8 cellular contexts compared by ENCODE assay signal in the genomic region with DNA sequence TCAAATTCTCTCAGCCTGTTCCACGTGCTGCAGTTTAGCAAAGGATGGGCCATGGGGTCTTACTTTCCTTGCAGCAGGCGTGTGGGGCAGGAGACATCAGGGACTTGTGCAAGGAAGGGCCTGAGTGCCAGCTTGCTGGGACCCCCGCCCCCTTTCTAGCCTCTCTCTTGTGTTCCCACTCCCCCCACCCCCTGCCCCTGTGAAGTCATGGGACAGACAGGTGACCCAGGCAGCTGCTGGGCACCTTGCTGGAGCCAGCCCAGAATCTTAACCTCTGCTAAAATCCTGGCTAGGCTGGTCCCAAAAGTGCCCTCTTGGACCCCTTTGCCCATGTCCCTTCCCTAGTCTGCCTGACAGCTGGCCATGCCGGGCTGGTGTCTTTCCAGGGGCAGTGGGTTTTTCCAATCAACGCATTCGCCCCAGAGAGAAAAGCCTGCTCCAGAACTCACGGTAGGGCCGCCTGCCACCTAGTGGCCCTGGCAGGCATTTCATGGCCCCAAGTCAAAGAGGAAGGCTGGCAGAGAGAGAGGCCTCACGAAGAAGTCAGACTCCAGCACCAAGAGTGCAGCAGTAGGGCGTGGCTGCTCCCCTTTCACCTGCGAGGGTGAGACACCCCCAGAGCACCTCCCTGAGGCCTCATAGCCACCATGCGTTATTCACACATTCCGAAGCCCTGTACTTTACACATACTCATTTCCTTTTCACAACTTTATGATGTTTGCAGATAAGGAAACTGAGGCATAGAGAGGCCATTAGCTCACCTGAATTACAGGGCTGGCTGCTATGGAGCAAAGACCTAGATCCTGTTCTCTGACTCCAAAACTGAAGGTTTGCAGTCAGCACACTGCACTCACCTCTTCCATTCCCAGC.
A peak's percentile ranks its signal among the peaks of the same experiment; 100 is the strongest.
DNase-seq lines count a peak whose midpoint lies in the region; ATAC-seq, FAIRE-seq and TF ChIP-seq lines count a peak whose summit lies in the region.

No MANE protein-coding gene starts in this region.

- peak; percentile 97 for TF ChIP-seq CTCF in activated CD8-positive, alpha-beta T cell treated with anti-CD3 and anti-CD28 coated beads for 36 hours (IDR thresholded peaks at IDR 0.05)

- no peak overlapping the region for H3K4me3 Mint-ChIP-seq in activated CD8-positive, alpha-beta T cell treated with anti-CD3 and anti-CD28 coated beads for 36 hours

- peak overlapping the region; percentile 80 for H3K27ac Mint-ChIP-seq in activated CD8-positive, alpha-beta T cell treated with anti-CD3 and anti-CD28 coated beads for 36 hours

- intact Hi-C loops in activated CD8-positive, alpha-beta T cell treated with anti-CD3 and anti-CD28 coated beads for 36 hours (cut with micrococcal nuclease), result no loop called here

- no peaks in the 10 kb centered on the region for H3K27me3 Mint-ChIP-seq in activated CD8-positive, alpha-beta T cell treated with anti-CD3 and anti-CD28 coated beads for 36 hours

- CTCF ChIA-PET in activated CD8-positive, alpha-beta T cell treated with anti-CD3 and anti-CD28 coated beads for 36 hours (lab: Charles Lee), result interaction anchor here (0.7 to 4.8 kb wide), 42 partner anchors 9 to 559 kb away, joined by 3 to 30 read pairs (median 4); partner anchors contain the start of genes CPSF2, NDUFB1 and RIN3

- H3K4me1 Mint-ChIP-seq in activated CD8-positive, alpha-beta T cell treated with anti-CD3 and anti-CD28 coated beads for 36 hours (ENCODE audit: low read depth), result peaks cover 45% of the 10 kb centered on the region

- H3K36me3 Mint-ChIP-seq in activated CD8-positive, alpha-beta T cell treated with anti-CD3 and anti-CD28 coated beads for 36 hours (ENCODE audit: low read depth), result peaks cover 68% of the 10 kb centered on the region

- peak; percentile 42 for ATAC-seq in activated CD8-positive, alpha-beta T cell treated with anti-CD3 and anti-CD28 coated beads for 36 hours
- no peak for ATAC-seq in GM19035 (IDR thresholded peaks at IDR 0.05; ENCODE audit: unreplicated experiment)

- no peak for TF ChIP-seq POLR2A in H54 (IDR thresholded peaks at IDR 0.05; ENCODE audit: low read depth, low read length)

- DNase-seq in AG08395 (ENCODE audit: low spot score) (peak; percentile 87), H54 (ENCODE audit: insufficient read length, low spot score) (peak; percentile 82), NCI-H748 (lab: John Stamatoyannopoulos, UW; ENCODE audit: unreplicated experiment) (peak; percentile 80), ecto neural progenitor cell (ENCODE audit: low spot score) (peak; percentile 84), lung microvascular endothelial cell (ENCODE audit: low read depth in 2 of 2) (peak; percentile 76 to 85)
- peak; percentile 86 for DNase-seq in activated CD8-positive, alpha-beta T cell treated with anti-CD3 and anti-CD28 coated beads for 36 hours
- peak; percentile 54 to 63 for DNase-seq in stimulated activated CD8-positive, alpha-beta memory T cell treated with anti-CD3 and anti-CD28 coated beads, Interleukin-15, amount 100 ng/mL, for 48 hours (ENCODE audit: low read depth in 2 of 2)

- POLR2A ChIA-PET in activated CD8-positive, alpha-beta T cell treated with anti-CD3 and anti-CD28 coated beads for 36 hours (lab: Charles Lee), result interaction anchor here (1.0 kb wide), 1 partner anchor 149 kb away, joined by 3 read pairs; no protein-coding TSS in a partner anchor

- peaks cover 2% of the 10 kb centered on the region for H3K9me3 Mint-ChIP-seq in activated CD8-positive, alpha-beta T cell treated with anti-CD3 and anti-CD28 coated beads for 36 hours

- peak; percentile 66 for FAIRE-seq in H54 (lab: Jason Lieb, UNC)
